In the genomic region with DNA sequence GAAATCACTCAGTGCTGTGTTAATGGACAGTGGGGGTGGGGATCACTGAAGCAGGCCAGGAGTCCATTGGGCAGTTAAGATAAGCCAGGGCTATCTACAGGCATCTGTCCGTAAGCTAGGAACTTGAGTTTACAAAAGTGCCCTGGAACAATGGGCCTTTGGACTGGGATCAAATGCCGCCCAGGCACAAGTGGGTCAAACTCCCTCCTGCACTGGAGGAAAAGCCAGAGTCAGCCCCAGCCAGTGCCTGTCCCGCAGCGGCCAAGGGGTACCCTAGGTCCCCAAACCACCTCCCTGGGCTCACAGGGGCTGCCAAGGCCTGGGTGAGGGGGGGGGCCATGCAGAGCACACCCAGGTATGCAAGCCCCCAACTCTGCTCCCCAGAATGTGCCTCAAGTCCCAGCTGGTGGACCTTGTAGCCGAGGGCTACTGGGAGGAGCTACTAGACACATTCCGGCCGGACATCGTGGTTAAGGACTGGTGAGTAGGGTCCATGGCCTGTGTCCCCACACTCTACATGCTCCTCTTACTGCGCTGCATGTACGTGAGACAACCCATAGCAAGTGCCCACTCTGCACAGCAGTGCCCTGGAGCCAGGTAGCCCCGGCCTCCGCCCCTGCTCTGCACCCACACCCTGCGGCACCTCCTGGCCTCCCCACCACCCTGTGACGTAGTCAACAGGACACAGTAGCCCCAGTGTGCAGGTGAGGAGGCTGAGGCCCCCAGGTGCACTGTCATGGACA, we compare ENCODE assay signal across 1 cellular context.
TF ChIP-seq lines count a peak whose summit lies in the region.

No MANE protein-coding gene starts in this region.

TF ChIP-seq in endothelial cell of umbilical vein, 7 proteins besides CTCF, POLR2A, EP300 and RAD21:
- TF ChIP-seq, protein P1, sequence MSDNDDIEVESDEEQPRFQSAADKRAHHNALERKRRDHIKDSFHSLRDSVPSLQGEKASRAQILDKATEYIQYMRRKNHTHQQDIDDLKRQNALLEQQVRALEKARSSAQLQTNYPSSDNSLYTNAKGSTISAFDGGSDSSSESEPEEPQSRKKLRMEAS (IDR thresholded peaks at IDR 0.05; ENCODE audit: insufficient read depth, insufficient read length) = no peak
- TF ChIP-seq JUN (IDR thresholded peaks at IDR 0.05; ENCODE audit: borderline replicate concordance, insufficient read depth, insufficient read length, low read depth) (no peak), EZH2 (IDR thresholded peaks at IDR 0.05; ENCODE audit: borderline replicate concordance, low read depth, low read length, severe bottlenecking) (no peak), FOS (IDR thresholded peaks at IDR 0.05; ENCODE audit: borderline replicate concordance, insufficient read depth, low read length) (no peak), MYC (IDR thresholded peaks at IDR 0.05; ENCODE audit: low read depth, low read length) (no peak), GATA2 (IDR thresholded peaks at IDR 0.05; ENCODE audit: insufficient read depth, insufficient read length, low read depth, low read length) (no peak), POLR2AphosphoS5 (IDR thresholded peaks at IDR 0.05; ENCODE audit: insufficient read depth, low read depth, low read length) (no peak)
